10 cellular contexts compared by ENCODE assay signal in the genomic region with DNA sequence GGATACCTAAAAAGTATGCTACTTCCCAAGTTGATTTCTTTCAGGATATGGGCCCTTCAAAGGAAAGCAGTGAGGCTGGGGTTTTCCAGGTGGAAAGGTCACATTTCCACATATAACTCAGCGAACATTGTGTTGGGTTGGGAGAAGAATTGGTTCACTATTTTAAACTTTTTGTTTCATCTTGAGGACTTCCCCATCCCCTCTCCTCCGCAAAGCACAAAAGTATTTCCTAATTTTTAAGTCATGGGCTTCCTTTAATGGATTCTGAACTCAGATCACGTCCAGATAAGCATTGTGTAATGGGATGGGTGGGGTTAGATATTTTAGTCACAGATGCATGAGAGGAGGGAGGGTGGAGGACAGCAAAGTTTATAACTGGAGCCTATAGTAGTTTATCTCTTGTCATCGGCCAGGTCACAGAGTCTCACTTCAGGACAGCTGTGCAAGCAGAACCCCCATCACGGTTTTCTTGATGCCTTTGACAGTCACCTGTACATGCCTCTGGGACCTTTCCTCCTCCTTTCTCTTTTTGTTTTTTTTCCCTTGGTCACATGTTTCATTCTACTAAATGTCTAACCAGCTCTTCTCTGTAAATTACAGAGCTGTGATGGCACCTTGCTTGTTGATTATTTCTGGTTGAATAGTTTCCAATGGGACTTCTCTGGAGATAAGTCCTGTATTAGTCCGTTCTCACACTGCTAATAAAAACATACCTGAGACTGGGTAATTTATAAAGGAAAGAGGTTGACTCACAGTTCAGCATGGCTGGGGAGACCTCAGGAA.
DNase-seq lines count a peak whose midpoint lies in the region; ATAC-seq and TF ChIP-seq lines count a peak whose summit lies in the region.
"Had no signal": no experiment of that assay in that cellular context is flagged by ENCODE, and none has a peak within 500 bp of the region (broad histone marks: within the 10 kb centered on the region; RNA-seq: fewer than 3 reads in every experiment).

No MANE protein-coding gene starts in this region.

- H3K9me2 ChIP-seq in PC-9 (ENCODE audit: insufficient read depth) = no peaks in the 10 kb centered on the region

- H3K79me2 ChIP-seq in PC-9 (ENCODE audit: low read depth) (no peaks in the 10 kb centered on the region), fibroblast of lung (ENCODE audit: control insufficient read depth, insufficient read depth, low read length) (no peaks in the 10 kb centered on the region)

- H3K9ac ChIP-seq in fibroblast of lung (ENCODE audit: insufficient read depth, low read length) = no peak overlapping the region

- H3K27ac ChIP-seq in PC-9 = peak overlapping the region; percentile 66
- no peak overlapping the region for H3K27ac ChIP-seq in fibroblast of lung (ENCODE audit: insufficient read depth, low read length)

- H3K4me3 Mint-ChIP-seq in progenitor cell of endocrine pancreas (ENCODE audit: low read depth) = no peak overlapping the region

- peaks cover 3% of the 10 kb centered on the region for H3K9me3 Mint-ChIP-seq in progenitor cell of endocrine pancreas (ENCODE audit: low read depth)

- CTCF ChIA-PET in PC-9 (lab: Charles Lee) = no interaction called here

- H3K36me3 ChIP-seq in PC-9 (ENCODE audit: low read depth) (peaks cover 14% of the 10 kb centered on the region; the same call in 1 of the 2 replicates), fibroblast of lung (ENCODE audit: control insufficient read depth, insufficient read depth, low read length) (no peaks in the 10 kb centered on the region)

- no peaks in the 10 kb centered on the region for H3K27me3 Mint-ChIP-seq in progenitor cell of endocrine pancreas

- H3F3A ChIP-seq in PC-9 (ENCODE audit: insufficient read depth, low read depth) = peaks cover 48% of the 10 kb centered on the region

- DNase-seq in GM12865 (ENCODE audit: low read depth) (peak; percentile 57), PC-9 (peak; percentile 28 to 84), fibroblast of lung (ENCODE audit: low read depth in 2 of 2) (peak; percentile 32 to 83), progenitor cell of endocrine pancreas (ENCODE audit: low spot score, unreplicated experiment) (no peak), iPS-NIHi7 (ENCODE audit: extremely low spot score) (no peak), DMS 273 (lab: John Stamatoyannopoulos, UW; ENCODE audit: unreplicated experiment) (no peak)
- DNase-seq: amniotic stem cell, SHP77 had no signal

- no peaks in the 10 kb centered on the region for H3K27me3 ChIP-seq in PC-9 (ENCODE audit: insufficient read depth, low read depth)
- H3K27me3 ChIP-seq in fibroblast of lung (ENCODE audit: control insufficient read depth, insufficient read depth, low read length) = no peaks in the 10 kb centered on the region

- H3K4me2 ChIP-seq in PC-9 (peak overlapping the region; percentile 67), fibroblast of lung (ENCODE audit: extremely low read depth, insufficient read depth, low read length) (peak overlapping the region; percentile 27)

- H3K9me3 ChIP-seq in PC-9 (ENCODE audit: insufficient read depth, low read depth) (peaks cover 3% of the 10 kb centered on the region; the same call in 1 of the 2 replicates), fibroblast of lung (ENCODE audit: control insufficient read depth, insufficient read depth, low read depth, low read length) (no peaks in the 10 kb centered on the region)

- H3K4me1 ChIP-seq in PC-9 (replicated peaks; ENCODE audit: insufficient read depth) (peaks cover 78% of the 10 kb centered on the region), fibroblast of lung (ENCODE audit: control insufficient read depth, extremely low read depth, insufficient read depth, low read length) (peaks cover 14% of the 10 kb centered on the region)

- intact Hi-C loops in PC-9 (cut with micrococcal nuclease; ENCODE audit: unreplicated experiment) = loop anchor here (2.0 to 5.0 kb wide), 4 partner anchors 42 to 592 kb away; no protein-coding TSS in a partner anchor

- TF ChIP-seq CTCF in GM12865 (IDR thresholded peaks at IDR 0.05; ENCODE audit: insufficient read depth, low read depth, low read length, missing control alignments) = no peak
- no peak for TF ChIP-seq CTCF in PC-9 (conservative IDR thresholded peaks at IDR 0.05)
- TF ChIP-seq CTCF in fibroblast of lung (conservative IDR thresholded peaks at IDR 0.05 in 1 of 2, IDR thresholded peaks at IDR 0.05 in 1 of 2; ENCODE audit: low read depth in 1 of 2, low read length in 2 of 2) = no peak
- no peak for TF ChIP-seq CTCF in progenitor cell of endocrine pancreas (IDR thresholded peaks at IDR 0.05; ENCODE audit: unreplicated experiment)

- H3K4me1 Mint-ChIP-seq in progenitor cell of endocrine pancreas (ENCODE audit: low read depth) = peaks cover 13% of the 10 kb centered on the region

- H3K4me3 ChIP-seq in GM12865 (ENCODE audit: low read depth, low read length) = 0 out of 2 replicates have a peak overlapping the region, but pooled peaks have one; percentile 14
- no peak overlapping the region for H3K4me3 ChIP-seq in PC-9
- H3K4me3 ChIP-seq in fibroblast of lung (replicated peaks in 1 of 4; ENCODE audit: control extremely low read depth in 1 of 4, insufficient read depth in 1 of 4, low read depth in 3 of 4, low read length in 4 of 4) = no peak overlapping the region

- peaks cover 23% of the 10 kb centered on the region for H3K36me3 Mint-ChIP-seq in progenitor cell of endocrine pancreas (ENCODE audit: insufficient read depth)

- peak overlapping the region; percentile 5 for H3K27ac Mint-ChIP-seq in progenitor cell of endocrine pancreas

- POLR2A ChIA-PET in PC-9 (lab: Charles Lee; ENCODE audit: unreplicated experiment) = interaction anchor here (0.6 kb wide), 2 partner anchors 653 to 707 kb away, joined by 3 to 5 read pairs; partner anchors contain the start of gene TLR10

- H4K20me1 ChIP-seq in PC-9 (ENCODE audit: insufficient read depth) (no peaks in the 10 kb centered on the region), fibroblast of lung (ENCODE audit: control insufficient read depth, extremely low read depth, insufficient read depth, low read length) (no peaks in the 10 kb centered on the region)

- no TSS peak for BruUV-seq in PC-9 (replicated peaks; lab: Mats Ljungman, UMichigan)

- ATAC-seq in HG02884 (IDR thresholded peaks at IDR 0.05; ENCODE audit: unreplicated experiment) (no peak), GM21825 (IDR thresholded peaks at IDR 0.05; ENCODE audit: unreplicated experiment) (no peak)

- peak overlapping the region; percentile 34; the same call in 1 of the 2 replicates for H2AFZ ChIP-seq in PC-9
- H2AFZ ChIP-seq in fibroblast of lung (ENCODE audit: low read length) = no peak overlapping the region

Comparison
In these comparisons a context has a peak if more than half of its experiments do, and no peak if none do; other contexts are left out.
1. DNase-seq: peak in GM12865 (single experiment), PC-9 (2 of 2) and fibroblast of lung (2 of 2); none in progenitor cell of endocrine pancreas (single experiment), iPS-NIHi7 (single experiment) and DMS 273 (single experiment).